9 cellular contexts compared by ENCODE assay signal in genomic region chr11:306645-307371, GRCh38. TPM values are rescaled to one million over a fixed set of nuclear protein-coding genes. Genes with fewer than 3 reads are reported as not detected.
DNase-seq lines count a peak whose midpoint lies in the region; ATAC-seq, FAIRE-seq and TF ChIP-seq lines count a peak whose summit lies in the region.
"Had no signal": no experiment of that assay in that cellular context is flagged by ENCODE, and none has a peak within 500 bp of the region (broad histone marks: within the 10 kb centered on the region; RNA-seq: fewer than 3 reads in every experiment).

No MANE protein-coding gene starts in this region.

- ATAC-seq in GM23338 = no peak
- ATAC-seq in WTC11 = no peak
- no peak for ATAC-seq in GM19467 (IDR thresholded peaks at IDR 0.05; ENCODE audit: unreplicated experiment)

- TF ChIP-seq CTCF in GM23338 (conservative IDR thresholded peaks at IDR 0.05; ENCODE audit: low read depth in 2 of 2) (peak in 1 of 2 experiments; percentile 21; a peak in 1 of 4 replicates), WTC11 (IDR thresholded peaks at IDR 0.05) (no peak), kidney (IDR thresholded peaks at IDR 0.05; ENCODE audit: borderline replicate concordance, extremely low read depth, insufficient read depth) (no peak), spleen (IDR thresholded peaks at IDR 0.05 in 8 of 11, conservative IDR thresholded peaks at IDR 0.05 in 3 of 11) (no peak)

- no peaks in the 10 kb centered on the region for H4K20me1 ChIP-seq in GM23338 (replicated peaks; ENCODE audit: insufficient read depth)

- H3K4me2 ChIP-seq in GM23338 = peak overlapping the region; percentile 66; the same call in 1 of the 2 replicates

- H3K4me1 Mint-ChIP-seq in GM23338 = peaks cover 57% of the 10 kb centered on the region
- peaks cover 70% of the 10 kb centered on the region for H3K4me1 Mint-ChIP-seq in WTC11

- WGBS in spleen, 5 donors = 81 to 88% (median 82%) methylated on average over 14 to 17 of the region's 17 CpGs

- H3K36me3 Mint-ChIP-seq in GM23338 (ENCODE audit: low read depth) = peaks cover 16% of the 10 kb centered on the region
- no peaks in the 10 kb centered on the region for H3K36me3 Mint-ChIP-seq in WTC11

- H3K27ac Mint-ChIP-seq in GM23338 (peak overlapping the region; percentile 82; the same call in 1 of the 2 replicates), WTC11 (peak overlapping the region; percentile 80)

- no peak overlapping the region for H3K4me3 ChIP-seq in GM23338
- H3K4me3 ChIP-seq in kidney (ENCODE audit: low read length in 2 of 2) = no peak overlapping the region
- H3K4me3 ChIP-seq in spleen = peak overlapping the region in 1 of 8 donors; percentile 74

- POLR2A ChIA-PET in WTC11 (lab: Charles Lee) = interaction anchor here (0.6 to 1.7 kb wide), 2 partner anchors 34 to 56 kb away, joined by 4 read pairs; no protein-coding TSS in a partner anchor

- H3K9me3 ChIP-seq in kidney (ENCODE audit: control insufficient read depth in 1 of 2, low read length in 2 of 2) = no peaks in the 10 kb centered on the region
- no peaks in the 10 kb centered on the region for H3K9me3 ChIP-seq in spleen

- no peak overlapping the region for H2AFZ ChIP-seq in GM23338

- peaks cover 2% of the 10 kb centered on the region; the same call in 1 of the 2 replicates for H3K27me3 ChIP-seq in GM23338 (ENCODE audit: insufficient read depth)
- H3K27me3 ChIP-seq in spleen (replicated peaks in 1 of 7) = no peaks in the 10 kb centered on the region

- CTCF ChIA-PET in WTC11 (lab: Charles Lee) = interaction anchor here (0.6 to 3.2 kb wide), 14 partner anchors 8 to 142 kb away, joined by 3 to 36 read pairs (median 8); partner anchors contain the start of gene PGGHG

- H3K27me3 Mint-ChIP-seq in GM23338 (ENCODE audit: insufficient read depth, low read depth, poor library complexity) (peaks cover 44% of the 10 kb centered on the region), WTC11 (ENCODE audit: low read depth) (no peaks in the 10 kb centered on the region)

- H3K4me3 Mint-ChIP-seq in GM23338 (no peak overlapping the region), WTC11 (no peak overlapping the region)

- peaks cover 25% of the 10 kb centered on the region for H3F3A ChIP-seq in GM23338 (replicated peaks; ENCODE audit: low read depth)

- H3K27ac ChIP-seq in GM23338 (ENCODE audit: low read depth) (peak overlapping the region; percentile 90), kidney (ENCODE audit: low read depth in 2 of 2, low read length in 2 of 2) (peak overlapping the region; percentile 78 to 95), spleen (peak overlapping the region; percentile 77 to 97 (median 90))

- H3K9me3 Mint-ChIP-seq in GM23338 (peaks cover 7% of the 10 kb centered on the region), WTC11 (no peaks in the 10 kb centered on the region)

- H3K4me1 ChIP-seq in GM23338 (ENCODE audit: insufficient read depth) = peaks cover 63% of the 10 kb centered on the region
- H3K4me1 ChIP-seq in kidney (ENCODE audit: control insufficient read depth in 1 of 2, insufficient read depth in 1 of 2, low read depth in 1 of 2, low read length in 2 of 2) = peaks cover 0 to 13% of the 10 kb centered on the region in 2 donors
- peaks cover 18 to 76% (median 52%) of the 10 kb centered on the region in 6 donors for H3K4me1 ChIP-seq in spleen

- no peak for FAIRE-seq in kidney (lab: Jason Lieb, UNC)

- peaks cover 12% of the 10 kb centered on the region for H3K79me2 ChIP-seq in GM23338 (replicated peaks; ENCODE audit: insufficient read depth)

- H3K9ac ChIP-seq in kidney (ENCODE audit: low read length in 2 of 2) = no peak overlapping the region

- intact Hi-C loops in kidney (cut with DNase I) = loop anchor here (10.0 kb wide), 1 partner anchor 48 kb away; no protein-coding TSS in a partner anchor
- intact Hi-C loops in spleen (cut with DNase I; ENCODE audit: low total_unique reads) = loop anchor here (5.0 kb wide), 1 partner anchor 50 kb away; no protein-coding TSS in a partner anchor

- TF ChIP-seq POLR2A in spleen (IDR thresholded peaks at IDR 0.05) = no peak

- no peak for DNase-seq in GM23338 (ENCODE audit: low spot score)
- DNase-seq in WTC11 (ENCODE audit: low spot score) = no peak
- DNase-seq in kidney = peak; percentile 79
- peak; percentile 83 for DNase-seq in spleen
- DNase-seq in NCI-H1417 (lab: John Stamatoyannopoulos, UW) = no peak
- no peak for DNase-seq in NCI-H2029 treated with DMSO at 0.1 percent for 48 hours (lab: John Stamatoyannopoulos, UW)
- DNase-seq: KBM-7 had no signal

- H3K36me3 ChIP-seq in GM23338 (ENCODE audit: insufficient read depth) (no peaks in the 10 kb centered on the region), kidney (ENCODE audit: control insufficient read depth in 1 of 2, insufficient read depth in 2 of 2, low read length in 2 of 2) (no peaks in the 10 kb centered on the region), spleen (peaks cover 0 to 5% (median 0%) of the 10 kb centered on the region in 6 donors)

- H3K9me2 ChIP-seq in GM23338 (ENCODE audit: insufficient read depth) = no peaks in the 10 kb centered on the region

TF ChIP-seq in GM23338, 12 proteins besides CTCF, POLR2A, EP300 and RAD21 (continues in another document):
- TF ChIP-seq CREB1 (CRISPR knock-in tag; IDR thresholded peaks at IDR 0.05; ENCODE audit: low read depth) = no peak

TF ChIP-seq in WTC11, 78 proteins besides CTCF, POLR2A, EP300 and RAD21:
- TF ChIP-seq MLX (CRISPR knock-in tag; IDR thresholded peaks at IDR 0.05) (no peak), ETV6 (CRISPR knock-in tag; IDR thresholded peaks at IDR 0.05) (0 out of 2 replicates have a peak, but pooled peaks have one; percentile 14), GABPB1 (CRISPR knock-in tag; IDR thresholded peaks at IDR 0.05) (no peak), CREM (CRISPR knock-in tag; IDR thresholded peaks at IDR 0.05) (no peak), SP1 (CRISPR knock-in tag; conservative IDR thresholded peaks at IDR 0.05) (no peak), ZNF425 (CRISPR knock-in tag; conservative IDR thresholded peaks at IDR 0.05) (no peak), ZNF138 (CRISPR knock-in tag; conservative IDR thresholded peaks at IDR 0.05) (no peak), NFATC4 (CRISPR knock-in tag; IDR thresholded peaks at IDR 0.05) (no peak)

RNA-seq across cellular contexts. Expression of gene IFITM2, which starts 0.8 kb away (rescaled TPM):
- total RNA-seq in GM23338 (2014; rRNA removed; shearing (Covaris generic)) = 57.3 and 91.2 TPM in 2 replicates
- polyA plus RNA-seq in GM23338 (2016; fragmentation: Nextera tagmentation; extraction: Ambion mirVana) = 857 and 906 TPM in 2 replicates
- total RNA-seq in WTC11 (2021) = 436 to 616 TPM (median 577 TPM) in 3 replicates
- total RNA-seq in kidney = 1,111 TPM
- polyA plus RNA-seq in kidney (ENCODE audit: insufficient read depth, low read depth, low replicate concordance) = 814 TPM
- 1,000 to 10,000 TPM in 4 of 7 donors, 100 to 1,000 TPM in 3; 507 to 1,635 (median 1,062) TPM for total RNA-seq in spleen
- 1,000 to 10,000 TPM in 1 of 3 donors, 100 to 1,000 TPM in 2; 680 to 1,006 (median 885) TPM for polyA plus RNA-seq in spleen

RNA-seq across cellular contexts. Expression of gene IFITM1, which starts 7.0 kb away (rescaled TPM):
- total RNA-seq in GM23338 (2014; rRNA removed; shearing (Covaris generic)) = 396 and 409 TPM in 2 replicates
- polyA plus RNA-seq in GM23338 (2016; fragmentation: Nextera tagmentation; extraction: Ambion mirVana) (1,180 and 1,194 TPM in 2 replicates), kidney (ENCODE audit: insufficient read depth, low read depth, low replicate concordance) (248 TPM), spleen (100 to 1,000 TPM; 314 to 496 (median 327) TPM)
- total RNA-seq in WTC11 (2021) (544 to 679 TPM (median 640 TPM) in 3 replicates), kidney (440 TPM), spleen (100 to 1,000 TPM; 333 to 670 (median 510) TPM)

RNA-seq across cellular contexts. Expression of gene IFITM5, which starts 7.5 kb away (rescaled TPM):
- not detected in 2 replicates for total RNA-seq in GM23338 (2014; rRNA removed; shearing (Covaris generic))
- polyA plus RNA-seq in GM23338 (2016; fragmentation: Nextera tagmentation; extraction: Ambion mirVana) = 0.42 TPM in 1 of 2 replicates, not detected in the other
- total RNA-seq in WTC11 (2021) = not detected in 3 replicates
- not detected for total RNA-seq in kidney
- polyA plus RNA-seq in kidney (ENCODE audit: insufficient read depth, low read depth, low replicate concordance) = not detected
- not detected for total RNA-seq in spleen
- not detected for polyA plus RNA-seq in spleen
- total RNA-seq: pulmonary artery endothelial cell had no signal

RNA-seq across cellular contexts. Expression of gene IFITM3, which starts 13.9 kb away (rescaled TPM):
- 72.4 and 82.3 TPM in 2 replicates for total RNA-seq in GM23338 (2014; rRNA removed; shearing (Covaris generic))
- polyA plus RNA-seq in GM23338 (2016; fragmentation: Nextera tagmentation; extraction: Ambion mirVana) (829 and 840 TPM in 2 replicates), kidney (ENCODE audit: insufficient read depth, low read depth, low replicate concordance) (1,281 TPM), spleen (100 to 1,000 TPM; 391 to 618 (median 599) TPM)
- total RNA-seq in WTC11 (2021) (381 to 503 TPM (median 481 TPM) in 3 replicates), kidney (1,286 TPM), spleen (100 to 1,000 TPM; 314 to 942 (median 472) TPM)

RNA-seq across cellular contexts. Expression of gene PGGHG, which starts 17.9 kb away (rescaled TPM):
- total RNA-seq in GM23338 (2014; rRNA removed; shearing (Covaris generic)) = 45.4 and 55.8 TPM in 2 replicates
- 18.1 and 24.9 TPM in 2 replicates for polyA plus RNA-seq in GM23338 (2016; fragmentation: Nextera tagmentation; extraction: Ambion mirVana)
- 74.9 to 111 TPM (median 106 TPM) in 3 replicates for total RNA-seq in WTC11 (2021)
- 64.1 TPM for total RNA-seq in kidney
- 16.1 TPM for polyA plus RNA-seq in kidney (ENCODE audit: insufficient read depth, low read depth, low replicate concordance)
- total RNA-seq in spleen = 100 to 1,000 TPM in 6 of 7 donors, 10 to 100 TPM in 1; 53.4 to 182 (median 128) TPM
- 100 to 1,000 TPM; 127 to 250 (median 134) TPM for polyA plus RNA-seq in spleen

Comparison
In these comparisons a context has a peak if more than half of its experiments do, and no peak if none do; other contexts are left out.
1. DNase-seq: peak in kidney (single experiment) and spleen (single experiment); none in GM23338 (single experiment), WTC11 (single experiment), NCI-H1417 (0 of 3) and NCI-H2029 treated with DMSO at 0.1 percent for 48 hours (single experiment).
2. Peak in every context shown above with its lines, with median percentiles within 50 percentile points of each other: H3K27ac ChIP-seq.